In the genomic region with DNA sequence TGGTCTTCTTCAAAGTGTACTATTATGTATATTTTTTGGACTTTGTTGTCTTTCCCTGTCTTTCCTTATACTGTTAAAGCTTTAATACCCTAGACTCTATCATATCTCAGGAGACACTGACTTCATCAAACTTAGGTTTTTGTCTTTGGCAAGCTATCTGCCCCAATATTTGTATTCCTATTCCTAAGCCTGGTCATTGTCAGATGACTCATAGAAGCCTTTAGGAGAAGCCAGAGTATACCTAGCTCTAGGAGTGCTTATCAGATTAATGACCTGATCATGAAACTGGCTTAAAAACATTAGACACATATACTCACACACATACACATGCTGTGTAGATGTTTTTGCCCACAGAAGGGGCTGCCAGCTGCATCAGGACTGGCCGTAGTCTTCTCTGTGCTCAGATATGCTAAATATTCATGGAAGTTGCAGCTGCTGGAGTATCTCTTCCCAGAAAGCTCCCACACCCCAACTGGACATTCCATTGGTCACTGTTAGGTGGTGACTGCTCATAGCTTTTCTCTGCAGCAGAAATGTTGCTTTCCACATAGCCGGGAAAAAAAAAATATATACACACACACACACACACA, we compare ENCODE assay signal across 24 cellular contexts.
DNase-seq lines count a peak whose midpoint lies in the region; ATAC-seq and TF ChIP-seq lines count a peak whose summit lies in the region.
"Had no signal": no experiment of that assay in that cellular context is flagged by ENCODE, and none has a peak within 500 bp of the region (broad histone marks: within the 10 kb centered on the region; RNA-seq: fewer than 3 reads in every experiment).

No MANE protein-coding gene starts in this region.

- ATAC-seq in activated CD4-positive, CD25-positive, alpha-beta regulatory T cell treated with anti-CD3 and anti-CD28 coated beads, Interleukin-2, amount 50 U/mL, for 24 hours = no peak
- no peak for ATAC-seq in HG02798 (IDR thresholded peaks at IDR 0.05; ENCODE audit: poor library complexity, unreplicated experiment)
- ATAC-seq: activated CD8-positive, alpha-beta T cell treated with anti-CD3 and anti-CD28 coated beads for 36 hours; activated naive CD4-positive, alpha-beta T cell treated with anti-CD3 and anti-CD28 coated beads, Interleukin-2, amount 50 U/mL, for 72 hours; activated T-cell treated with anti-CD3 and anti-CD28 coated beads, Interleukin-2, amount 50 U/mL, for 72 hours; GM12878; HCT116; stimulated activated memory B cell treated with anti-CD40 and anti-IgM and Interleukin-4, amounts not matched to agents 10 μg/mL and 1 μg/mL and 100 μg/mL, for 72 hours; T-helper 17 cell had no signal

- H3K4me1 ChIP-seq in adipocyte (ENCODE audit: control insufficient read depth, insufficient read depth, low read length) (peaks cover 11% of the 10 kb centered on the region), rectal smooth muscle tissue (ENCODE audit: control insufficient read depth, insufficient read depth, low read length) (peaks cover 9% of the 10 kb centered on the region)

- H3K27ac ChIP-seq in rectal smooth muscle tissue (ENCODE audit: low read depth, low read length) (peak overlapping the region; percentile 25), coronary artery (no peak overlapping the region)
- H3K27ac ChIP-seq: esophagus squamous epithelium, hepatocyte, tibial artery had no signal

- no peaks in the 10 kb centered on the region for H3K9me3 ChIP-seq in adipocyte (ENCODE audit: control insufficient read depth, low read length)
- H3K9me3 ChIP-seq: esophagus squamous epithelium, tibial artery had no signal

- no peak for TF ChIP-seq CTCF in coronary artery (IDR thresholded peaks at IDR 0.05)

- H3K27me3 ChIP-seq in adipocyte (replicated peaks; ENCODE audit: control insufficient read depth, insufficient read depth, low read length) (no peaks in the 10 kb centered on the region), rectal smooth muscle tissue (ENCODE audit: control insufficient read depth, insufficient read depth, low read length) (no peaks in the 10 kb centered on the region)
- H3K27me3 ChIP-seq: esophagus squamous epithelium, hepatocyte, tibial artery had no signal

- H3K4me3 ChIP-seq in adipocyte (ENCODE audit: low read length) = no peak overlapping the region
- no peak overlapping the region for H3K4me3 ChIP-seq in rectal smooth muscle tissue (ENCODE audit: low read length)
- no peak overlapping the region for H3K4me3 ChIP-seq in coronary artery
- H3K4me3 ChIP-seq: esophagus squamous epithelium, GM12878, hepatocyte, tibial artery had no signal

- peak; percentile 28 for DNase-seq in EL
- peak; percentile 59 for DNase-seq in adipocyte (ENCODE audit: low read depth)
- peak; percentile 50 for DNase-seq in fibroblast of peridontal ligament (ENCODE audit: extremely low read depth)
- no peak for DNase-seq in coronary artery (ENCODE audit: low spot score)
- DNase-seq in effector CD4-positive, alpha-beta T cell = no peak
- DNase-seq: activated CD8-positive, alpha-beta T cell treated with anti-CD3 and anti-CD28 coated beads for 36 hours; activated T-cell treated with anti-CD3 and anti-CD28 coated beads, Interleukin-2, amount 50 U/mL, for 72 hours; COR-L47; esophagus squamous epithelium; GDM1; NCI-H2081; NCI-H524; SHP77; stimulated activated CD4-positive, alpha-beta T cell treated with anti-CD3 and anti-CD28 coated beads, Interleukin-15, amount 100 ng/mL, for 24 hours; T-helper 17 cell; tibial artery had no signal

- H3K36me3 ChIP-seq in adipocyte (ENCODE audit: control insufficient read depth, insufficient read depth, low read length, severe bottlenecking) (peaks cover 27% of the 10 kb centered on the region), rectal smooth muscle tissue (ENCODE audit: control insufficient read depth, insufficient read depth, low read length) (no peaks in the 10 kb centered on the region)

- H3K9ac ChIP-seq in adipocyte (ENCODE audit: low read length) (no peak overlapping the region), rectal smooth muscle tissue (ENCODE audit: low read length) (no peak overlapping the region)

Comparison
In these comparisons a context has a peak if more than half of its experiments do, and no peak if none do; other contexts are left out.
1. DNase-seq: peak in EL (single experiment), adipocyte (single experiment) and fibroblast of peridontal ligament (single experiment); none in coronary artery (single experiment) and effector CD4-positive, alpha-beta T cell (single experiment).